ENCODE assay signal across 8 cellular contexts in the genomic region with DNA sequence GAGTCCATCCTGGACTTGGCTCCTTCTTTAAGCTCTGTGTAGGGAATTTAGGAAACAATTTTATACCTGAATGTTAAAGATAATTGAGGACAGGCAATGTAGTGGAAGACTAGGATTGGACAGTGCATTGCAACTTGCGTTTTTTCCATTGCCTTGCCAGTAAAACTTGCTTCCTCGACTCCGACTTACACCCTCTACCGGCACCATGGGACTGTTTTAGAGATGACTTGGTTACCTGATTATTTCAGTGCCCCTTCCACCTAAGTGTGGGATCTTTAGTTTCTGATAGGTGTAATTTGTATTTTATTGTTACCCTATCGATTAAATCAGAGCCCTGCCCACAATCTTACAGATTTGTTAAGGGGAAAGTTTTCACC. TPM values are rescaled to one million over a fixed set of nuclear protein-coding genes. Genes with fewer than 3 reads are reported as not detected.
DNase-seq lines count a peak whose midpoint lies in the region; ATAC-seq and TF ChIP-seq lines count a peak whose summit lies in the region.

No MANE protein-coding gene starts in this region.

- H2AFZ ChIP-seq in smooth muscle cell (ENCODE audit: low read depth) = no peak overlapping the region

- H3K4me1 ChIP-seq in HUES6 (ENCODE audit: control insufficient read depth, insufficient read depth, low read length) (peaks cover 13% of the 10 kb centered on the region), right atrium auricular region (no peaks in the 10 kb centered on the region), smooth muscle cell (ENCODE audit: low read depth) (peaks cover 15% of the 10 kb centered on the region)

- H3K4me3 ChIP-seq in HUES6 (ENCODE audit: low read depth, low read length) (peak overlapping the region; percentile 89), WI38 (ENCODE audit: low read depth, low read length) (peak overlapping the region; percentile 65), right atrium auricular region (peak overlapping the region; percentile 46 to 63), smooth muscle cell (peak overlapping the region; percentile 80)

- H4K20me1 ChIP-seq in smooth muscle cell (ENCODE audit: low read depth) = peaks cover 46% of the 10 kb centered on the region

- no peaks in the 10 kb centered on the region; the same call in 1 of the 2 replicates for H3K27me3 ChIP-seq in HUES6 (ENCODE audit: control insufficient read depth, insufficient read depth, low read length)
- no peaks in the 10 kb centered on the region for H3K27me3 ChIP-seq in right atrium auricular region
- no peaks in the 10 kb centered on the region for H3K27me3 ChIP-seq in smooth muscle cell (ENCODE audit: low read depth)

- peak overlapping the region; percentile 0; the same call in 1 of the 2 replicates for H3K27ac ChIP-seq in HUES6 (ENCODE audit: low read depth, low read length)
- H3K27ac ChIP-seq in right atrium auricular region = peak overlapping the region in 1 of 2 donors; percentile 76
- no peak overlapping the region for H3K27ac ChIP-seq in smooth muscle cell (ENCODE audit: low read depth)

- peaks cover 3% of the 10 kb centered on the region for H3F3A ChIP-seq in smooth muscle cell (ENCODE audit: low read depth)

- H3K9me3 ChIP-seq in HUES6 (ENCODE audit: control insufficient read depth, insufficient read depth, low read depth, low read length) (no peaks in the 10 kb centered on the region; the same call in 1 of the 2 replicates), right atrium auricular region (no peaks in the 10 kb centered on the region), smooth muscle cell (replicated peaks; ENCODE audit: low read depth) (no peaks in the 10 kb centered on the region)

- H3K36me3 ChIP-seq in HUES6 (ENCODE audit: control insufficient read depth, insufficient read depth, low read length) (peaks cover 9% of the 10 kb centered on the region; the same call in 1 of the 2 replicates), right atrium auricular region (no peaks in the 10 kb centered on the region), smooth muscle cell (ENCODE audit: low read depth) (no peaks in the 10 kb centered on the region)

- peaks cover 52% of the 10 kb centered on the region for H3K79me2 ChIP-seq in smooth muscle cell (ENCODE audit: low read depth)

- WGBS in smooth muscle cell (ENCODE audit: low lambda C conversion rate) = 2% methylated on average over 5 of the region's 5 CpGs

- peak overlapping the region; percentile 94 for H3K9ac ChIP-seq in HUES6 (ENCODE audit: low read length)
- peak overlapping the region; percentile 73 for H3K9ac ChIP-seq in smooth muscle cell (ENCODE audit: low read depth)

- DNase-seq in DMS53 (lab: John Stamatoyannopoulos, UW) = peak; percentile 32
- DNase-seq in DMS53 treated with DMSO at 0.1 percent for 48 hours (lab: John Stamatoyannopoulos, UW; ENCODE audit: unreplicated experiment) = no peak
- DNase-seq in right atrium auricular region (ENCODE audit: low spot score) = no peak
- DNase-seq in smooth muscle cell (lab: John Stamatoyannopoulos, UW; ENCODE audit: unreplicated experiment) = no peak

- peak overlapping the region; percentile 84 for H3K4me2 ChIP-seq in smooth muscle cell

- no peak for ATAC-seq in HG02840 (IDR thresholded peaks at IDR 0.05; ENCODE audit: low FRiP score, unreplicated experiment)
- ATAC-seq in GM19328 (IDR thresholded peaks at IDR 0.05; ENCODE audit: unreplicated experiment) = no peak

- TF ChIP-seq CTCF in WI38 (IDR thresholded peaks at IDR 0.05; ENCODE audit: low read depth, low read length) = 0 out of 2 replicates have a peak, but pooled peaks have one; percentile 11
- TF ChIP-seq CTCF in right atrium auricular region (IDR thresholded peaks at IDR 0.05) = peak in 1 of 2 donors; percentile 27
- peak; percentile 14 for TF ChIP-seq CTCF in smooth muscle cell (IDR thresholded peaks at IDR 0.05; ENCODE audit: borderline replicate concordance, insufficient read depth, poor library complexity, severe bottlenecking)

RNA-seq across cellular contexts. Expression of gene PRPS1, which starts 1.2 kb away (rescaled TPM):
- total RNA-seq in right atrium auricular region = 10 to 100 TPM; 19.0 to 23.8 TPM
- total RNA-seq in smooth muscle cell = 60.5 and 74.5 TPM in 2 replicates
- 40.3 and 51.7 TPM in 2 replicates for polyA plus RNA-seq in smooth muscle cell
